In genomic region chr4:10108818-10109783, GRCh38 we compare ENCODE assay signal across 9 cellular contexts. TPM values are rescaled to one million over a fixed set of nuclear protein-coding genes. Genes with fewer than 3 reads are reported as not detected.
DNase-seq lines count a peak whose midpoint lies in the region; ATAC-seq, FAIRE-seq and TF ChIP-seq lines count a peak whose summit lies in the region.
"Had no signal": no experiment of that assay in that cellular context is flagged by ENCODE, and none has a peak within 500 bp of the region (broad histone marks: within the 10 kb centered on the region; RNA-seq: fewer than 3 reads in every experiment).

No MANE protein-coding gene starts in this region.

- TF ChIP-seq POLR2A in GM12891 (IDR thresholded peaks at IDR 0.05; ENCODE audit: low read depth, low read length) (peak; percentile 71), H1 (IDR thresholded peaks at IDR 0.05; ENCODE audit: control extremely low read depth in 1 of 2, low read depth in 2 of 2, low read length in 2 of 2) (peak in 1 of 2 experiments; percentile 42; a peak in 1 of 3 replicates)

- H2BK5ac ChIP-seq in H1 (ENCODE audit: low read depth, low read length) = no peak overlapping the region; the same call in 1 of the 2 replicates

- peaks cover 48 to 63% of the 10 kb centered on the region in 2 experiments for H4K20me1 ChIP-seq in H1 (replicated peaks in 1 of 2; ENCODE audit: control insufficient read depth in 1 of 2, insufficient read depth in 2 of 2, low read length in 2 of 2)

- no peak overlapping the region for H2BK12ac ChIP-seq in H1 (ENCODE audit: low read depth, low read length)

- H3K9ac ChIP-seq in H1 (replicated peaks in 1 of 4; ENCODE audit: extremely low read depth in 1 of 4, low read depth in 3 of 4, low read length in 3 of 4) = no peak overlapping the region; a peak in 1 of 7 replicates

- peak overlapping the region in 1 of 2 experiments; percentile 8; a peak in 1 of 4 replicates for H3K4me2 ChIP-seq in H1 (ENCODE audit: insufficient read depth in 1 of 2, low read depth in 2 of 2, low read length in 2 of 2)

- H3K4ac ChIP-seq in H1 (replicated peaks; ENCODE audit: insufficient read length, low read depth, low read length) = no peak overlapping the region

- H3K27ac ChIP-seq in H1 (ENCODE audit: low read depth, low read length) (no peak overlapping the region), psoas muscle (peak overlapping the region; percentile 99), lower lobe of right lung (no peak overlapping the region)
- H3K27ac ChIP-seq: VCaP had no signal

- 92% methylated on average over 17 of the region's 17 CpGs; no CpG with 5 or more reads in 1 of the 2 experiments for WGBS in H1 (ENCODE audit: extremely low coverage in 1 of 2, insufficient coverage in 1 of 2, insufficient read length in 1 of 2, insufficient replicate concordance in 2 of 2, low coverage in 1 of 2, low lambda C conversion rate in 2 of 2, missing lambda C conversion rate in 1 of 2), 2 experiments
- 50 to 65% (median 58%) methylated on average over 17 of the region's 17 CpGs for WGBS in psoas muscle, 3 donors

- H3K36me3 Mint-ChIP-seq in activated CD4-positive, alpha-beta T cell treated with anti-CD3 and anti-CD28 coated beads, Interleukin-2, amount 10 ng/mL, durations not matched to agents 7 days and 5 days (ENCODE audit: low read depth) = peaks cover 88% of the 10 kb centered on the region

- ATAC-seq in psoas muscle (peak; percentile 40 to 70 (median 47)), GM19452 (IDR thresholded peaks at IDR 0.05; ENCODE audit: unreplicated experiment) (no peak), lower lobe of right lung (no peak), HG03520 (IDR thresholded peaks at IDR 0.05; ENCODE audit: unreplicated experiment) (no peak), HG02610 (IDR thresholded peaks at IDR 0.05; ENCODE audit: unreplicated experiment) (no peak)

- no peak overlapping the region for H2AK5ac ChIP-seq in H1 (ENCODE audit: low read depth, low read length)

- H3K56ac ChIP-seq in H1 (replicated peaks; ENCODE audit: insufficient read length, low read depth, low read length) = no peak overlapping the region

- H3K27me3 Mint-ChIP-seq in activated CD4-positive, alpha-beta T cell treated with anti-CD3 and anti-CD28 coated beads, Interleukin-2, amount 10 ng/mL, durations not matched to agents 7 days and 5 days = no peaks in the 10 kb centered on the region

- H3K14ac ChIP-seq in H1 (ENCODE audit: insufficient read length) = no peak overlapping the region

- no peaks in the 10 kb centered on the region for H3K23me2 ChIP-seq in H1 (ENCODE audit: low read depth, low read length)

- H3K18ac ChIP-seq in H1 (ENCODE audit: extremely low read depth, low read length) = no peak overlapping the region

- peaks cover 51 to 100% of the 10 kb centered on the region in 2 experiments for H3K79me2 ChIP-seq in H1 (ENCODE audit: control insufficient read depth in 1 of 2, insufficient read depth in 2 of 2, low read length in 2 of 2)

- no peak for TF ChIP-seq EP300 in H1 (IDR thresholded peaks at IDR 0.05; ENCODE audit: borderline replicate concordance in 1 of 2, low read depth in 2 of 2, low read length in 2 of 2)

- H3K4me3 ChIP-seq in H1 (ENCODE audit: extremely low read depth in 1 of 4, insufficient read depth in 2 of 4, low read depth in 3 of 4, low read length in 4 of 4) (no peak overlapping the region), psoas muscle (peak overlapping the region; percentile 19), lower lobe of right lung (no peak overlapping the region)

- peak overlapping the region; percentile 36 for H3K4me3 Mint-ChIP-seq in activated CD4-positive, alpha-beta T cell treated with anti-CD3 and anti-CD28 coated beads, Interleukin-2, amount 10 ng/mL, durations not matched to agents 7 days and 5 days

- no peak overlapping the region for H2BK15ac ChIP-seq in H1 (ENCODE audit: low read length)

- H3K27me3 ChIP-seq in H1 (replicated peaks in 1 of 4; ENCODE audit: control insufficient read depth in 3 of 4, extremely low read depth in 1 of 4, insufficient read depth in 3 of 4, low read length in 3 of 4) = no peaks in the 10 kb centered on the region
- no peaks in the 10 kb centered on the region for H3K27me3 ChIP-seq in psoas muscle (ENCODE audit: insufficient read depth in 3 of 3, low read length in 2 of 3)
- H3K27me3 ChIP-seq in lower lobe of right lung (ENCODE audit: low read depth) = no peaks in the 10 kb centered on the region

- no peaks in the 10 kb centered on the region for H3K9me3 ChIP-seq in H1 (ENCODE audit: insufficient read depth in 2 of 2, low read depth in 1 of 2, low read length in 1 of 2)
- H3K9me3 ChIP-seq in psoas muscle = no peaks in the 10 kb centered on the region
- no peaks in the 10 kb centered on the region for H3K9me3 ChIP-seq in lower lobe of right lung

- no peak overlapping the region for H2AFZ ChIP-seq in H1 (ENCODE audit: low read length)

- POLR2A ChIA-PET in activated CD4-positive, alpha-beta T cell treated with anti-CD3 and anti-CD28 coated beads, Interleukin-2, amount 10 ng/mL, durations not matched to agents 7 days and 5 days (lab: Charles Lee) = interaction anchor here (0.6 to 0.9 kb wide), 3 partner anchors 9 to 46 kb away, joined by 3 to 5 read pairs (median 4); no protein-coding TSS in a partner anchor
- POLR2A ChIA-PET in H1 (lab: Charles Lee; ENCODE audit: partially characterized antibody) = interaction anchor here (0.6 to 13.7 kb wide), 7 partner anchors 10 to 341 kb away, joined by 3 to 197 read pairs (median 3); partner anchors contain the start of gene WDR1

- H3K36me3 ChIP-seq in H1 (ENCODE audit: control insufficient read depth in 2 of 4, insufficient read depth in 4 of 4, low read length in 3 of 4) (peaks cover 17 to 63% (median 36%) of the 10 kb centered on the region in 4 experiments), psoas muscle (ENCODE audit: insufficient read depth in 1 of 2, low read depth in 1 of 2) (peaks cover 17 to 45% of the 10 kb centered on the region in 2 donors), lower lobe of right lung (peaks cover 64% of the 10 kb centered on the region)

- no peak for TF ChIP-seq RAD21 in H1 (IDR thresholded peaks at IDR 0.05 in 1 of 2, conservative IDR thresholded peaks at IDR 0.05 in 1 of 2; ENCODE audit: low read depth in 2 of 2, low read length in 2 of 2)

- H4K5ac ChIP-seq in H1 (ENCODE audit: insufficient read length, low read depth, low read length) = no peak overlapping the region

- DNase-seq in GM12891 (ENCODE audit: insufficient read length, low spot score) (no peak), H1 (ENCODE audit: low read depth in 1 of 2, low spot score in 2 of 2) (no peak), psoas muscle (no peak), lower lobe of right lung (no peak)
- no peak for DNase-seq in activated CD4-positive, alpha-beta T cell treated with anti-CD3 and anti-CD28 coated beads, Interleukin-2, amount 10 ng/mL, durations not matched to agents 7 days and 5 days

- peaks cover 11 to 50% (median 22%) of the 10 kb centered on the region in 4 experiments for H3K4me1 ChIP-seq in H1 (replicated peaks in 1 of 4; ENCODE audit: control insufficient read depth in 3 of 4, insufficient read depth in 4 of 4, low read length in 3 of 4)
- peaks cover 96% of the 10 kb centered on the region for H3K4me1 ChIP-seq in psoas muscle
- peaks cover 94% of the 10 kb centered on the region for H3K4me1 ChIP-seq in lower lobe of right lung

- peaks cover 98% of the 10 kb centered on the region for H3K4me1 Mint-ChIP-seq in activated CD4-positive, alpha-beta T cell treated with anti-CD3 and anti-CD28 coated beads, Interleukin-2, amount 10 ng/mL, durations not matched to agents 7 days and 5 days

- H3K9me3 Mint-ChIP-seq in activated CD4-positive, alpha-beta T cell treated with anti-CD3 and anti-CD28 coated beads, Interleukin-2, amount 10 ng/mL, durations not matched to agents 7 days and 5 days = no peaks in the 10 kb centered on the region

- no peak for FAIRE-seq in GM12891 (lab: Jason Lieb, UNC)
- no peak for FAIRE-seq in H1 (lab: Jason Lieb, UNC)

- CTCF ChIA-PET in activated CD4-positive, alpha-beta T cell treated with anti-CD3 and anti-CD28 coated beads, Interleukin-2, amount 10 ng/mL, durations not matched to agents 7 days and 5 days (lab: Charles Lee) = interaction anchor here (0.6 to 1.6 kb wide), 3 partner anchors 9 to 30 kb away, joined by 3 to 9 read pairs (median 5); partner anchors contain the start of gene WDR1
- CTCF ChIA-PET in H1 (lab: Charles Lee; ENCODE audit: partially characterized antibody) = interaction anchor here (0.9 kb wide), 1 partner anchor 193 kb away, joined by 3 read pairs; no protein-coding TSS in a partner anchor

- TF ChIP-seq CTCF in H1 (IDR thresholded peaks at IDR 0.05; ENCODE audit: control extremely low read depth in 1 of 3, insufficient read depth in 1 of 3, low read depth in 1 of 3, low read length in 3 of 3) (no peak), psoas muscle (IDR thresholded peaks at IDR 0.05) (no peak), lower lobe of right lung (IDR thresholded peaks at IDR 0.05) (no peak)

- H2BK20ac ChIP-seq in H1 (ENCODE audit: low read length) = no peak overlapping the region

- intact Hi-C loops in psoas muscle (cut with DNase I) (no loop called here), lower lobe of right lung (cut with DNase I) (no loop called here)

- H4K91ac ChIP-seq in H1 (replicated peaks; ENCODE audit: insufficient read length, low read length) = no peak overlapping the region

- H2BK120ac ChIP-seq in H1 (replicated peaks; ENCODE audit: low read depth, low read length) = no peak overlapping the region

- H3K79me1 ChIP-seq in H1 (ENCODE audit: low read depth, low read length) = peaks cover 48% of the 10 kb centered on the region

- H4K8ac ChIP-seq in H1 (ENCODE audit: extremely low read depth, insufficient read depth, low read length) = no peak overlapping the region

- no peak overlapping the region for H3K23ac ChIP-seq in H1 (ENCODE audit: insufficient read length)

- H3K27ac Mint-ChIP-seq in activated CD4-positive, alpha-beta T cell treated with anti-CD3 and anti-CD28 coated beads, Interleukin-2, amount 10 ng/mL, durations not matched to agents 7 days and 5 days = peak overlapping the region; percentile 75

RNA-seq across cellular contexts. Expression of gene WDR1, which starts 7.5 kb away (rescaled TPM):
- polyA plus RNA-seq in GM12891 (2012; ENCODE audit: low read depth, missing spikeins) = 199 TPM
- 100 to 1,000 TPM; 452 to 454 TPM for total RNA-seq in activated CD4-positive, alpha-beta T cell treated with anti-CD3 and anti-CD28 coated beads, Interleukin-2, amount 10 ng/mL, durations not matched to agents 7 days and 5 days
- 315 and 339 TPM in 2 replicates for total RNA-seq in H1 (2021; fragmentation: NEBNext Ultra II Directional; extraction: Animal tissue kit (Norgen Biotek cat#: 25700))
- polyA plus RNA-seq in H1 (2011; rRNA removed) (377 and 432 TPM in 2 replicates), psoas muscle (100 to 1,000 TPM in 1 of 3 donors, 10 to 100 TPM in 2; 55.6 to 273 (median 79.1) TPM)
- 375 TPM for polyA plus RNA-seq in H1 (2011; cell fraction: cytosol; rRNA removed)
- 381 TPM for polyA plus RNA-seq in H1 (2011; cell fraction: nucleus; rRNA removed)
- 213 to 348 TPM (median 304 TPM) in 4 replicates for polyA plus RNA-seq in H1 (2012, experiment 1 of 2)
- polyA plus RNA-seq in H1 (2012, experiment 2 of 2) = 195 TPM
- 135 TPM for polyA plus RNA-seq in H1 (2013, experiment 1 of 2)
- polyA plus RNA-seq in H1 (2013, experiment 2 of 2) = 138 TPM
- 264 and 269 TPM in 2 replicates for polyA minus RNA-seq in H1 (2011; rRNA and poly(A)+ RNA removed)
- 174 TPM for polyA minus RNA-seq in H1 (2011; cell fraction: cytosol; rRNA and poly(A)+ RNA removed)
- polyA minus RNA-seq in H1 (2011; cell fraction: nucleus; rRNA and poly(A)+ RNA removed) = 135 TPM
- total RNA-seq in psoas muscle (100 to 1,000 TPM in 3 of 4 donors, 10 to 100 TPM in 1; 86.3 to 146 (median 118) TPM), lower lobe of right lung (233 TPM)

Comparison
In these comparisons a context has a peak if more than half of its experiments do, and no peak if none do; other contexts are left out.
1. ATAC-seq: peak in psoas muscle (4 of 4); none in GM19452 (single experiment), lower lobe of right lung (0 of 2), HG03520 (single experiment) and HG02610 (single experiment).